6 cellular contexts compared by ENCODE assay signal in genomic region chr19:35986664-35987570, GRCh38. TPM values are rescaled to one million over a fixed set of nuclear protein-coding genes. Genes with fewer than 3 reads are reported as not detected.
DNase-seq lines count a peak whose midpoint lies in the region; ATAC-seq and TF ChIP-seq lines count a peak whose summit lies in the region.

No MANE protein-coding gene starts in this region.

- TF ChIP-seq EP300 in sigmoid colon (IDR thresholded peaks at IDR 0.05), result no peak

- TF ChIP-seq POLR2A in sigmoid colon (IDR thresholded peaks at IDR 0.05), result no peak

- H3K27ac ChIP-seq in sigmoid colon, result no peak overlapping the region

- H3K9me3 ChIP-seq in sigmoid colon, result no peaks in the 10 kb centered on the region

- ATAC-seq in HG03025 (IDR thresholded peaks at IDR 0.05; ENCODE audit: low FRiP score, unreplicated experiment) (no peak), HG03135 (IDR thresholded peaks at IDR 0.05; ENCODE audit: unreplicated experiment) (no peak)

- H3K27me3 ChIP-seq in sigmoid colon, result peaks cover 11 to 64% (median 27%) of the 10 kb centered on the region in 3 donors

- WGBS in sigmoid colon, 2 donors, result 8 to 9% methylated on average over 54 of the region's 54 CpGs

- no peaks in the 10 kb centered on the region for H3K36me3 ChIP-seq in sigmoid colon

- in situ Hi-C loops in GM13977 (cut with MboI; ENCODE audit: low pct_unique_long_range_greater_than_20kb, low sequenced_read_pairs, unreplicated experiment), result no loop called here

- peak; percentile 57 for DNase-seq in GM13977 (ENCODE audit: low spot score)
- DNase-seq in NOMO-1 treated with DMSO at 0.1 percent for 48 hours (lab: John Stamatoyannopoulos, UW; ENCODE audit: unreplicated experiment), result peak; percentile 75
- peak; percentile 67 for DNase-seq in ecto neural progenitor cell (ENCODE audit: low spot score)
- DNase-seq in sigmoid colon, result no peak

- intact Hi-C loops in sigmoid colon (cut with DNase I), result no loop called here

- peaks cover 0 to 11% (median 9%) of the 10 kb centered on the region in 4 donors for H3K4me1 ChIP-seq in sigmoid colon

- TF ChIP-seq CTCF in GM13977 (IDR thresholded peaks at IDR 0.05; ENCODE audit: extremely low read depth, insufficient read depth, missing control alignments), result no peak
- no peak for TF ChIP-seq CTCF in sigmoid colon (IDR thresholded peaks at IDR 0.05)

- H3K4me3 ChIP-seq in sigmoid colon, result peak overlapping the region in 3 of 4 donors; percentile 25 to 38 (median 32)

RNA-seq across cellular contexts. Expression of gene SDHAF1, which starts 8.1 kb away (rescaled TPM):
- total RNA-seq in sigmoid colon, result 100 to 1,000 TPM in 1 of 4 donors, 10 to 100 TPM in 3; 56.2 to 135 (median 68.9) TPM
- 10 to 100 TPM; 19.2 to 28.2 (median 24.0) TPM for polyA plus RNA-seq in sigmoid colon

RNA-seq across cellular contexts. Expression of gene SYNE4, which starts 21.7 kb away (rescaled TPM):
- under 1 TPM; 0.28 to 0.82 (median 0.76) TPM for total RNA-seq in sigmoid colon
- 1 to 10 TPM; 3.9 to 7.8 (median 6.0) TPM for polyA plus RNA-seq in sigmoid colon

RNA-seq across cellular contexts. Expression of gene ALKBH6, which starts 27.1 kb away (rescaled TPM):
- total RNA-seq in sigmoid colon, result 10 to 100 TPM; 19.9 to 31.7 (median 26.6) TPM
- 10 to 100 TPM; 12.0 to 24.4 (median 12.5) TPM for polyA plus RNA-seq in sigmoid colon

RNA-seq across cellular contexts. Expression of gene CLIP3, which starts 45.8 kb away (rescaled TPM):
- 10 to 100 TPM; 22.5 to 53.7 (median 28.3) TPM for total RNA-seq in sigmoid colon
- 1 to 10 TPM; 1.2 to 9.7 (median 6.0) TPM for polyA plus RNA-seq in sigmoid colon

RNA-seq across cellular contexts. Expression of gene LRFN3, which starts 50.7 kb away (rescaled TPM):
- total RNA-seq in sigmoid colon, result 1 to 10 TPM; 4.6 to 7.2 (median 6.6) TPM
- polyA plus RNA-seq in sigmoid colon, result 1 to 10 TPM; 5.3 to 9.7 (median 6.0) TPM
